In genomic region chr11:34331329-34331728, GRCh38 we compare ENCODE assay signal across 13 cellular contexts. TPM values are rescaled to one million over a fixed set of nuclear protein-coding genes. Genes with fewer than 3 reads are reported as not detected.
DNase-seq lines count a peak whose midpoint lies in the region; ATAC-seq, FAIRE-seq and TF ChIP-seq lines count a peak whose summit lies in the region.
"Had no signal": no experiment of that assay in that cellular context is flagged by ENCODE, and none has a peak within 500 bp of the region (broad histone marks: within the 10 kb centered on the region; RNA-seq: fewer than 3 reads in every experiment).

No MANE protein-coding gene starts in this region.

- 23% methylated on average over 2 of the region's 2 CpGs for WGBS in mammary epithelial cell (ENCODE audit: low coverage, missing lambda C conversion rate)
- WGBS in trophoblast cell (ENCODE audit: extremely low coverage, insufficient coverage, insufficient read length): no CpG with 5 or more reads among the region's 2 CpGs

- no peak overlapping the region for H4K8ac ChIP-seq in trophoblast cell (ENCODE audit: low read depth, low read length)

- H3K36me3 ChIP-seq in mammary epithelial cell (ENCODE audit: insufficient read depth, low read length): no peaks in the 10 kb centered on the region
- no peaks in the 10 kb centered on the region for H3K36me3 ChIP-seq in trophoblast cell (ENCODE audit: control insufficient read depth in 1 of 2, insufficient read depth in 2 of 2, low read length in 2 of 2)
- no peaks in the 10 kb centered on the region for H3K36me3 ChIP-seq in GM23338 (ENCODE audit: insufficient read depth)
- H3K36me3 ChIP-seq: transverse colon had no signal

- H3K9me3 Mint-ChIP-seq in stimulated activated effector memory CD8-positive, alpha-beta T cell treated with anti-CD3 and anti-CD28 coated beads, Interleukin-12 subunit alpha, Interleukin-12 subunit beta, amount 100 ng/mL, for 72 hours: no peaks in the 10 kb centered on the region
- H3K9me3 Mint-ChIP-seq in GM23338: no peaks in the 10 kb centered on the region
- H3K9me3 Mint-ChIP-seq: nephron had no signal

- no peak overlapping the region for H2BK5ac ChIP-seq in trophoblast cell (ENCODE audit: low read depth, low read length, poor library complexity)

- no peaks in the 10 kb centered on the region for H4K20me1 ChIP-seq in mammary epithelial cell (ENCODE audit: insufficient read depth, low read length)
- no peaks in the 10 kb centered on the region; the same call in 1 of the 2 replicates for H4K20me1 ChIP-seq in GM23338 (replicated peaks; ENCODE audit: insufficient read depth)

- H2AFZ ChIP-seq in mammary epithelial cell (ENCODE audit: low read depth, low read length): no peak overlapping the region
- no peak overlapping the region for H2AFZ ChIP-seq in trophoblast cell (ENCODE audit: insufficient read depth, low read length, poor library complexity)
- no peak overlapping the region for H2AFZ ChIP-seq in GM23338

- H2BK12ac ChIP-seq in trophoblast cell (ENCODE audit: low read length): no peak overlapping the region

- in situ Hi-C loops in mammary epithelial cell (cut with MboI; ENCODE audit: low sequenced_read_pairs in 2 of 2): no loop called here

- dilution Hi-C loops in mammary epithelial cell (cut with HindIII; ENCODE audit: low sequenced_read_pairs): no loop called here

- H3K4me2 ChIP-seq in mammary epithelial cell (ENCODE audit: insufficient read depth, low read depth, low read length) (no peak overlapping the region), trophoblast cell (ENCODE audit: low read length) (no peak overlapping the region), GM23338 (no peak overlapping the region)

- no peak overlapping the region for H3K18ac ChIP-seq in trophoblast cell (ENCODE audit: low read length)

- H3K4me1 Mint-ChIP-seq in stimulated activated effector memory CD8-positive, alpha-beta T cell treated with anti-CD3 and anti-CD28 coated beads, Interleukin-12 subunit alpha, Interleukin-12 subunit beta, amount 100 ng/mL, for 72 hours: peaks cover 14% of the 10 kb centered on the region
- H3K4me1 Mint-ChIP-seq in GM23338: peaks cover 24% of the 10 kb centered on the region

- H3K23ac ChIP-seq in trophoblast cell (ENCODE audit: low read length): no peak overlapping the region

- no peak overlapping the region for H3K4me3 Mint-ChIP-seq in stimulated activated effector memory CD8-positive, alpha-beta T cell treated with anti-CD3 and anti-CD28 coated beads, Interleukin-12 subunit alpha, Interleukin-12 subunit beta, amount 100 ng/mL, for 72 hours
- no peak overlapping the region for H3K4me3 Mint-ChIP-seq in GM23338
- H3K4me3 Mint-ChIP-seq: nephron had no signal

- CTCF ChIA-PET in mammary epithelial cell (lab: Charles Lee; ENCODE audit: low non-redundant PET): no interaction called here

- FAIRE-seq in frontal cortex (lab: Jason Lieb, UNC): no peak

- H3K79me1 ChIP-seq in trophoblast cell (ENCODE audit: low read length): no peaks in the 10 kb centered on the region

- no peak overlapping the region for H2BK120ac ChIP-seq in trophoblast cell (ENCODE audit: insufficient read depth, low read length, poor library complexity)

- H2AK5ac ChIP-seq in trophoblast cell (ENCODE audit: low read length): no peak overlapping the region

- TF ChIP-seq CTCF in mammary epithelial cell (conservative IDR thresholded peaks at IDR 0.05 in 1 of 2, IDR thresholded peaks at IDR 0.05 in 1 of 2; ENCODE audit: extremely low read depth in 1 of 2, insufficient read depth in 1 of 2, low read depth in 1 of 2, low read length in 2 of 2): no peak
- TF ChIP-seq CTCF in GM23338 (conservative IDR thresholded peaks at IDR 0.05; ENCODE audit: low read depth in 2 of 2): no peak

- H3F3A ChIP-seq in GM23338 (replicated peaks; ENCODE audit: low read depth): no peaks in the 10 kb centered on the region

- no peak overlapping the region for H4K12ac ChIP-seq in trophoblast cell (ENCODE audit: low read depth, low read length)

- H3K9ac ChIP-seq in mammary epithelial cell (ENCODE audit: insufficient read depth, low read length): no peak overlapping the region
- no peak overlapping the region for H3K9ac ChIP-seq in trophoblast cell (ENCODE audit: low read length)

- H3K79me2 ChIP-seq in mammary epithelial cell (ENCODE audit: insufficient read depth, low read length) (no peaks in the 10 kb centered on the region), trophoblast cell (ENCODE audit: control insufficient read depth, insufficient read depth, low read length, poor library complexity) (no peaks in the 10 kb centered on the region), GM23338 (replicated peaks; ENCODE audit: insufficient read depth) (no peaks in the 10 kb centered on the region; the same call in 1 of the 2 replicates)

- DNase-seq in NCI-H1436 (lab: John Stamatoyannopoulos, UW) (peak; percentile 26), NCI-H1436 treated with DMSO at 0.1 percent for 48 hours (lab: John Stamatoyannopoulos, UW) (no peak), NCI-H2196 treated with DMSO at 0.1 percent for 48 hours (lab: John Stamatoyannopoulos, UW; ENCODE audit: unreplicated experiment) (peak; percentile 91), mammary epithelial cell (peak; percentile 62), trophoblast cell (no peak), GM23338 (ENCODE audit: low spot score) (no peak), frontal cortex (ENCODE audit: low spot score in 2 of 2) (no peak)
- no peak for DNase-seq in stimulated activated effector memory CD8-positive, alpha-beta T cell treated with anti-CD3 and anti-CD28 coated beads, Interleukin-12 subunit alpha, Interleukin-12 subunit beta, amount 100 ng/mL, for 72 hours (ENCODE audit: low spot score in 2 of 2)
- DNase-seq: activated gamma-delta T cell; OCI-M1; stimulated activated CD4-positive, alpha-beta T cell treated with anti-CD3 and anti-CD28 coated beads, Interleukin-4, amount 100 ng/mL, for 1 hour; transverse colon had no signal

- H3K27me3 Mint-ChIP-seq in GM23338 (ENCODE audit: insufficient read depth, low read depth, poor library complexity): peaks cover 2% of the 10 kb centered on the region

- H3K4me1 ChIP-seq in mammary epithelial cell (ENCODE audit: insufficient read depth, low read length) (peaks cover 15% of the 10 kb centered on the region), trophoblast cell (ENCODE audit: control insufficient read depth in 1 of 2, insufficient read depth in 2 of 2, low read length in 2 of 2) (peaks cover 8 to 17% of the 10 kb centered on the region in 2 experiments), GM23338 (ENCODE audit: insufficient read depth) (peaks cover 10% of the 10 kb centered on the region)

- no peaks in the 10 kb centered on the region for H3K36me3 Mint-ChIP-seq in stimulated activated effector memory CD8-positive, alpha-beta T cell treated with anti-CD3 and anti-CD28 coated beads, Interleukin-12 subunit alpha, Interleukin-12 subunit beta, amount 100 ng/mL, for 72 hours
- H3K36me3 Mint-ChIP-seq in GM23338 (ENCODE audit: low read depth): no peaks in the 10 kb centered on the region

- no peak overlapping the region for H3K14ac ChIP-seq in trophoblast cell (ENCODE audit: low read length)

- no peaks in the 10 kb centered on the region for H3K9me3 ChIP-seq in mammary epithelial cell (replicated peaks; ENCODE audit: insufficient read depth, low read length)
- no peaks in the 10 kb centered on the region for H3K9me3 ChIP-seq in trophoblast cell (ENCODE audit: insufficient read depth, low read depth, low read length)
- H3K9me3 ChIP-seq: transverse colon had no signal

- BruUV-seq in mammary epithelial cell (replicated peaks; lab: Mats Ljungman, UMichigan): no TSS peak

- H3K27ac Mint-ChIP-seq in stimulated activated effector memory CD8-positive, alpha-beta T cell treated with anti-CD3 and anti-CD28 coated beads, Interleukin-12 subunit alpha, Interleukin-12 subunit beta, amount 100 ng/mL, for 72 hours: no peak overlapping the region
- no peak overlapping the region for H3K27ac Mint-ChIP-seq in GM23338

- intact Hi-C loops in mammary epithelial cell (cut with micrococcal nuclease): no loop called here

- peak; percentile 35 for ATAC-seq in stimulated activated effector memory CD8-positive, alpha-beta T cell treated with anti-CD3 and anti-CD28 coated beads, Interleukin-12 subunit alpha, Interleukin-12 subunit beta, amount 100 ng/mL, for 72 hours
- no peak for ATAC-seq in GM23338

- no peak overlapping the region for H4K91ac ChIP-seq in trophoblast cell (ENCODE audit: low read depth, low read length)

- no peaks in the 10 kb centered on the region; the same call in 1 of the 2 replicates for H3K9me2 ChIP-seq in GM23338 (ENCODE audit: insufficient read depth)

- no peaks in the 10 kb centered on the region for H3K27me3 ChIP-seq in mammary epithelial cell (ENCODE audit: insufficient read depth, low read length)
- H3K27me3 ChIP-seq in trophoblast cell (ENCODE audit: insufficient read depth, low read length): no peaks in the 10 kb centered on the region
- H3K27me3 ChIP-seq in GM23338 (ENCODE audit: insufficient read depth): no peaks in the 10 kb centered on the region
- H3K27me3 ChIP-seq: transverse colon had no signal

- no peak overlapping the region for H3K4me3 ChIP-seq in mammary epithelial cell (replicated peaks in 1 of 3; ENCODE audit: insufficient read depth in 1 of 3, low read depth in 2 of 3, low read length in 3 of 3)
- no peak overlapping the region for H3K4me3 ChIP-seq in trophoblast cell (ENCODE audit: low read depth, low read length)
- H3K4me3 ChIP-seq in GM23338: no peak overlapping the region
- H3K4me3 ChIP-seq: transverse colon had no signal

- H3K4ac ChIP-seq in trophoblast cell (ENCODE audit: low read depth, low read length): no peak overlapping the region

- H3K27ac ChIP-seq in mammary epithelial cell (ENCODE audit: insufficient read depth, low read depth, low read length) (no peak overlapping the region), trophoblast cell (ENCODE audit: low read depth, low read length) (no peak overlapping the region), GM23338 (ENCODE audit: low read depth) (no peak overlapping the region)

TF ChIP-seq in GM23338, 12 proteins besides CTCF, POLR2A, EP300 and RAD21 (continues in another document):
- TF ChIP-seq ZNF114 (CRISPR knock-in tag; IDR thresholded peaks at IDR 0.05): no peak
- TF ChIP-seq EZH2phosphoT487 (IDR thresholded peaks at IDR 0.05; ENCODE audit: unreplicated experiment): no peak
- no peak for TF ChIP-seq ZNF331 (CRISPR knock-in tag; IDR thresholded peaks at IDR 0.05; ENCODE audit: low read depth)

RNA-seq across cellular contexts. Expression of gene ABTB2, which starts 26.5 kb away (rescaled TPM):
- total RNA-seq in mammary epithelial cell (1 to 10 TPM; 5.1 to 8.0 TPM), frontal cortex (2.4 TPM)
- polyA plus RNA-seq in mammary epithelial cell (2.3 TPM), GM23338 (2016; fragmentation: Nextera tagmentation; extraction: Ambion mirVana) (2.6 and 3.1 TPM in 2 replicates)
- 1.0 TPM for polyA minus RNA-seq in mammary epithelial cell
- polyA plus RNA-seq in trophoblast cell (2013): 55.8 and 60.9 TPM in 2 replicates
- total RNA-seq in GM23338 (2014; rRNA removed; shearing (Covaris generic)): 9.9 and 12.1 TPM in 2 replicates

Comparison
In these comparisons a context has a peak if more than half of its experiments do, and no peak if none do; other contexts are left out.
1. DNase-seq: peak in NCI-H1436 (single experiment), NCI-H2196 treated with DMSO at 0.1 percent for 48 hours (single experiment) and mammary epithelial cell (single experiment); none in NCI-H1436 treated with DMSO at 0.1 percent for 48 hours (single experiment), stimulated activated effector memory CD8-positive, alpha-beta T cell treated with anti-CD3 and anti-CD28 coated beads, Interleukin-12 subunit alpha, Interleukin-12 subunit beta, amount 100 ng/mL, for 72 hours (0 of 2), trophoblast cell (0 of 2), GM23338 (single experiment) and frontal cortex (0 of 2).